8 cellular contexts compared by ENCODE assay signal in the genomic region with DNA sequence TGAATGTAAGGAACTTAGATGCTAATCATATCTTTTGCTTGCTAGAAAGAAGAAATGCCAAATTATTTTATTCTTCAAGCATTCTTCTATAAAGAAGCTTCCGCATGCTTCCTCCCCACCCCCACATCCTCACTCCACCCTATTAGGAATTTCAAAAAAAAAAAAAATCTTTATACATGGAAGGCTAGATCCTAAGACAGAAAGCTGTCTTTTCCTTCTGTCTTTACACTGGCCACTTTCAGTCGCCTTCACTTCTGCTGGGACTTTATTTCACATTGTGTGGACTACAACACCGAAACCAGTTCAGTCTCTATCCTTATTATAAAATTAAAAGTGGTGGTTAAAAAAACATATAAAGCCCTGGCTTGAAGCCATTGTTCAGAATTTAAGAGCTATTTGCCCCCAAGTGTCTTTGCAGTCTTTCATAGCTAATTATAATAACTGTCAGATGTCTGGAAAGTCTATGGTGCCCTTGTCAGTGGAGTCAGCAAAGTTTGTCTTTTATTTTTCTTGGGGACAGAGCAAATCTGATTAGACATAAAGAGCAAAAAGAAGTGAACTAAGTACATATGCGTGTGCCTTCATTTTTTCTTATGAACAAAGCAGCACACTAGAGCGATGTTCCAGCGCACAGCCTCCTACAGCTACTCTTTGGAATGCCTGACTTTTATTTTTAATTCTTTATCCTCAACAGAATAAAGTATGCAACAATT.
A peak's percentile ranks its signal among the peaks of the same experiment; 100 is the strongest.
DNase-seq lines count a peak whose midpoint lies in the region; ATAC-seq and TF ChIP-seq lines count a peak whose summit lies in the region.

No MANE protein-coding gene starts in this region.

- no peaks in the 10 kb centered on the region; the same call in 1 of the 2 replicates for H3K36me3 ChIP-seq in Panc1 (ENCODE audit: control insufficient read depth, insufficient read depth, low read length)
- H3K36me3 ChIP-seq in effector memory CD4-positive, alpha-beta T cell (ENCODE audit: control insufficient read depth, insufficient read depth, low read length), result no peaks in the 10 kb centered on the region

- peaks cover 25% of the 10 kb centered on the region for H3K4me1 Mint-ChIP-seq in activated naive CD4-positive, alpha-beta T cell treated with anti-CD3 and anti-CD28 coated beads, Interleukin-2, amount 10 ng/mL, durations not matched to agents 7 days and 5 days
- peaks cover 19% of the 10 kb centered on the region for H3K4me1 Mint-ChIP-seq in chondrocyte (ENCODE audit: low read depth)

- no peaks in the 10 kb centered on the region for H3K27me3 ChIP-seq in Panc1 (ENCODE audit: control insufficient read depth, insufficient read depth, low read length)
- H3K27me3 ChIP-seq in effector memory CD4-positive, alpha-beta T cell (replicated peaks; ENCODE audit: control insufficient read depth, insufficient read depth, low read length, poor library complexity, severe bottlenecking), result no peaks in the 10 kb centered on the region

- BruUV-seq in Panc1 (replicated peaks; lab: Mats Ljungman, UMichigan), result TSS peak; percentile 86

- H3K27ac Mint-ChIP-seq in activated naive CD4-positive, alpha-beta T cell treated with anti-CD3 and anti-CD28 coated beads, Interleukin-2, amount 10 ng/mL, durations not matched to agents 7 days and 5 days, result peak overlapping the region; percentile 94
- H3K27ac Mint-ChIP-seq in chondrocyte (ENCODE audit: unreplicated experiment), result no peak overlapping the region

- H3K9me3 Mint-ChIP-seq in activated naive CD4-positive, alpha-beta T cell treated with anti-CD3 and anti-CD28 coated beads, Interleukin-2, amount 10 ng/mL, durations not matched to agents 7 days and 5 days, result peaks cover 7% of the 10 kb centered on the region
- H3K9me3 Mint-ChIP-seq in chondrocyte (ENCODE audit: low read depth), result no peaks in the 10 kb centered on the region

- H3K4me3 ChIP-seq in Panc1 (ENCODE audit: low read depth in 2 of 2, low read length in 2 of 2), result peak overlapping the region; percentile 70 to 88
- peak overlapping the region; percentile 41 for H3K4me3 ChIP-seq in effector memory CD4-positive, alpha-beta T cell (ENCODE audit: insufficient read depth, low read depth, low read length, poor library complexity, severe bottlenecking)

- ATAC-seq in Panc1 (no peak), GM19023 (IDR thresholded peaks at IDR 0.05; ENCODE audit: unreplicated experiment) (no peak)

- H3K27me3 Mint-ChIP-seq in activated naive CD4-positive, alpha-beta T cell treated with anti-CD3 and anti-CD28 coated beads, Interleukin-2, amount 10 ng/mL, durations not matched to agents 7 days and 5 days, result no peaks in the 10 kb centered on the region
- H3K27me3 Mint-ChIP-seq in chondrocyte (ENCODE audit: low read depth), result no peaks in the 10 kb centered on the region

- CTCF ChIA-PET in activated naive CD4-positive, alpha-beta T cell treated with anti-CD3 and anti-CD28 coated beads, Interleukin-2, amount 10 ng/mL, durations not matched to agents 7 days and 5 days (lab: Charles Lee), result interaction anchor here (0.6 to 2.7 kb wide), 6 partner anchors 73 to 296 kb away, joined by 3 to 19 read pairs (median 3); no protein-coding TSS in a partner anchor
- CTCF ChIA-PET in Panc1 (lab: Charles Lee), result interaction anchor here (0.7 kb wide), 1 partner anchor 129 kb away, joined by 3 read pairs; no protein-coding TSS in a partner anchor

- POLR2A ChIA-PET in Panc1 (lab: Charles Lee), result no interaction called here

- H3K9me3 ChIP-seq in Panc1 (ENCODE audit: control insufficient read depth, insufficient read depth, low read depth, low read length), result no peaks in the 10 kb centered on the region
- H3K9me3 ChIP-seq in effector memory CD4-positive, alpha-beta T cell (ENCODE audit: control insufficient read depth, low read length), result no peaks in the 10 kb centered on the region

- H3K27ac ChIP-seq in Panc1 (ENCODE audit: low read length), result peak overlapping the region; percentile 99
- peak overlapping the region; percentile 51 for H3K27ac ChIP-seq in effector memory CD4-positive, alpha-beta T cell (ENCODE audit: insufficient read depth, low read length, poor library complexity, severe bottlenecking)

- H3K36me3 Mint-ChIP-seq in activated naive CD4-positive, alpha-beta T cell treated with anti-CD3 and anti-CD28 coated beads, Interleukin-2, amount 10 ng/mL, durations not matched to agents 7 days and 5 days, result peaks cover 21% of the 10 kb centered on the region
- H3K36me3 Mint-ChIP-seq in chondrocyte (ENCODE audit: low read depth), result peaks cover 3% of the 10 kb centered on the region

- H3K4me3 Mint-ChIP-seq in activated naive CD4-positive, alpha-beta T cell treated with anti-CD3 and anti-CD28 coated beads, Interleukin-2, amount 10 ng/mL, durations not matched to agents 7 days and 5 days, result no peak overlapping the region
- no peak overlapping the region for H3K4me3 Mint-ChIP-seq in chondrocyte (ENCODE audit: unreplicated experiment)

- peak; percentile 21 for DNase-seq in activated naive CD4-positive, alpha-beta T cell treated with anti-CD3 and anti-CD28 coated beads, Interleukin-2, amount 10 ng/mL, durations not matched to agents 7 days and 5 days
- DNase-seq in activated naive CD4-positive, alpha-beta T cell (lab: John Stamatoyannopoulos, UW), result no peak
- DNase-seq in Panc1 (ENCODE audit: low read depth, low spot score) (no peak), myocyte (ENCODE audit: low read depth) (peak; percentile 52), chondrocyte (ENCODE audit: low spot score) (no peak)
- no peak for DNase-seq in effector memory CD4-positive, alpha-beta T cell
- DNase-seq in activated effector memory CD4-positive, alpha-beta T cell treated with Interleukin-2 at 50 U/mL for 16 hours, result no peak

- intact Hi-C loops in Panc1 (cut with micrococcal nuclease; ENCODE audit: unreplicated experiment), result loop anchor here (5.0 to 10.0 kb wide), 2 partner anchors 164 to 178 kb away; no protein-coding TSS in a partner anchor

- TF ChIP-seq CTCF in Panc1 (IDR thresholded peaks at IDR 0.05) (no peak), chondrocyte (IDR thresholded peaks at IDR 0.05) (no peak)

- in situ Hi-C loops in Panc1 (cut with HindIII; ENCODE audit: low pct_unique_long_range_greater_than_20kb, low sequenced_read_pairs), result no loop called here

- H3K4me1 ChIP-seq in Panc1 (ENCODE audit: control insufficient read depth, insufficient read depth, low read length), result peaks cover 21% of the 10 kb centered on the region
- H3K4me1 ChIP-seq in effector memory CD4-positive, alpha-beta T cell (ENCODE audit: control insufficient read depth, insufficient read depth, low read length, poor library complexity, severe bottlenecking), result peaks cover 9% of the 10 kb centered on the region

Comparison
In these comparisons a context has a peak if more than half of its experiments do, and no peak if none do; other contexts are left out.
1. DNase-seq: peak in activated naive CD4-positive, alpha-beta T cell treated with anti-CD3 and anti-CD28 coated beads, Interleukin-2, amount 10 ng/mL, durations not matched to agents 7 days and 5 days (single experiment) and myocyte (single experiment); none in activated naive CD4-positive, alpha-beta T cell (0 of 4), Panc1 (single experiment), effector memory CD4-positive, alpha-beta T cell (0 of 3), chondrocyte (single experiment) and activated effector memory CD4-positive, alpha-beta T cell treated with Interleukin-2 at 50 U/mL for 16 hours (single experiment).